In the genomic region with DNA sequence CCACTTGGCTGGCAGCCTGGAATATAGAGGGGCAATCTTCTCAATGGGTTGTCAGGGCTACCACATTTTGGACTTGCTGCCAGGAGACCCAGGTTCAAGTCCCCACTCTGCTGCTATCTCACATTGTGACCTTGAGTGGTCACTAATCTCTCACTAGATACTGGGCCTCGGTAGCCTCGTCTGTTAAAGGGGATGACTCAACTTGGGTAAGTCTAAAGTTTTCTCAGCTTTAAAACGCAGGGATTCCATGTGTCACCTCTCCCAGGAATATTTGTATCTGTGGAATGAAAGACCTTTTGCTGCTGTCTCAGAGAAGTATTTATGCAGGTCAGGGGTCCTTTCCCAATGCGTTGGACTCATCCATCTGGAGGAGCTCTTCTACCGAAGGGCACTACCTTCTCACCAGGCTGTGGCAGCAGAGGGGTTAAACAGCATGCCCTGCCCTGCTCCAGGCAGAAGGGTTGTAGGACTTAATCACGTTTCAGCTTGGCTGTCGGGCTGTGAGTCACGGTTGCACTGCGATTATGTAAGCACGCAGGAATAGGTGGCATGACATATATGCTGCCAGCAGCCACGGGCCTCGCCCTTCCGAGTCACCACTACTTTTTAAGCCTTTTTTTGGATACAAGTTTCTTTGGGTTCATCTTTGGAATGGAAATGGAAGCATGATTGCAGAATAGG, we compare ENCODE assay signal across 9 cellular contexts.
DNase-seq lines count a peak whose midpoint lies in the region; ATAC-seq lines count a peak whose summit lies in the region.
"Had no signal": no experiment of that assay in that cellular context is flagged by ENCODE, and none has a peak within 500 bp of the region (broad histone marks: within the 10 kb centered on the region; RNA-seq: fewer than 3 reads in every experiment).

No MANE protein-coding gene starts in this region.

- H3K36me3 ChIP-seq in ACC112 (ENCODE audit: insufficient read depth, low read length): peaks cover 3% of the 10 kb centered on the region; the same call in 1 of the 2 replicates

- H2AFZ ChIP-seq in ACC112 (ENCODE audit: low read length, unreplicated experiment): peak overlapping the region; percentile 32

- DNase-seq in HS-27A (ENCODE audit: low read depth): peak; percentile 99
- peak; percentile 91 for DNase-seq in amniotic stem cell (lab: John Stamatoyannopoulos, UW)
- peak; percentile 68 for DNase-seq in iPS-NIHi11 (ENCODE audit: low spot score)
- no peak for DNase-seq in HuH-7.5 (ENCODE audit: low spot score)
- no peak for DNase-seq in stimulated activated CD4-positive, alpha-beta T cell treated with anti-CD3 and anti-CD28 coated beads, Interleukin-12 subunit alpha, Interleukin-12 subunit beta, amount 100 ng/mL, for 4 hours
- DNase-seq: naive B cell had no signal

- no peaks in the 10 kb centered on the region for H3K27me3 ChIP-seq in ACC112 (ENCODE audit: insufficient read depth, low read length)

- peak overlapping the region; percentile 85 for H3K27ac ChIP-seq in ACC112 (ENCODE audit: low read depth, low read length)

- H3K79me2 ChIP-seq in ACC112 (ENCODE audit: control insufficient read depth, insufficient read depth, low read length, unreplicated experiment): no peaks in the 10 kb centered on the region

- peaks cover 41% of the 10 kb centered on the region for H3K4me1 ChIP-seq in ACC112 (ENCODE audit: control insufficient read depth, insufficient read depth, low read length, unreplicated experiment)

- no peak for ATAC-seq in GM21447 (IDR thresholded peaks at IDR 0.05; ENCODE audit: unreplicated experiment)
- ATAC-seq in HG03520 (IDR thresholded peaks at IDR 0.05; ENCODE audit: unreplicated experiment): no peak

- peak overlapping the region; percentile 53 for H3K4me3 ChIP-seq in ACC112 (ENCODE audit: low read depth, low read length)

Comparison
In these comparisons a context has a peak if more than half of its experiments do, and no peak if none do; other contexts are left out.
1. DNase-seq: peak in HS-27A (single experiment), amniotic stem cell (single experiment) and iPS-NIHi11 (single experiment); none in HuH-7.5 (single experiment) and stimulated activated CD4-positive, alpha-beta T cell treated with anti-CD3 and anti-CD28 coated beads, Interleukin-12 subunit alpha, Interleukin-12 subunit beta, amount 100 ng/mL, for 4 hours (single experiment).